In genomic region chr15:75641176-75641498, GRCh38 we compare ENCODE assay signal across 8 cellular contexts. TPM values are rescaled to one million over a fixed set of nuclear protein-coding genes. Genes with fewer than 3 reads are reported as not detected.
DNase-seq lines count a peak whose midpoint lies in the region; ATAC-seq, FAIRE-seq and TF ChIP-seq lines count a peak whose summit lies in the region.

No MANE protein-coding gene starts in this region.

- FAIRE-seq in GM12892 (lab: Jason Lieb, UNC): no peak

- no peaks in the 10 kb centered on the region for H3K27me3 Mint-ChIP-seq in activated T-cell treated with anti-CD3 and anti-CD28 coated beads, Interleukin-2, amount 50 U/mL, for 72 hours (ENCODE audit: low read depth)
- no peaks in the 10 kb centered on the region for H3K27me3 Mint-ChIP-seq in T-cell

- peak overlapping the region; percentile 96 for H3K4me3 Mint-ChIP-seq in activated T-cell treated with anti-CD3 and anti-CD28 coated beads, Interleukin-2, amount 50 U/mL, for 72 hours
- peak overlapping the region; percentile 91 to 93 (median 91) for H3K4me3 Mint-ChIP-seq in T-cell

- H3K9me3 Mint-ChIP-seq in activated T-cell treated with anti-CD3 and anti-CD28 coated beads, Interleukin-2, amount 50 U/mL, for 72 hours: no peaks in the 10 kb centered on the region
- H3K9me3 Mint-ChIP-seq in T-cell: no peaks in the 10 kb centered on the region

- H3K27ac Mint-ChIP-seq in activated T-cell treated with anti-CD3 and anti-CD28 coated beads, Interleukin-2, amount 50 U/mL, for 72 hours: peak overlapping the region; percentile 97
- peak overlapping the region; percentile 94 to 95 for H3K27ac Mint-ChIP-seq in T-cell

- no peak for ATAC-seq in activated T-cell treated with anti-CD3 and anti-CD28 coated beads, Interleukin-2, amount 50 U/mL, for 72 hours (replicated peaks in 1 of 2)
- ATAC-seq in T-cell (replicated peaks in 1 of 4): no peak

- H3K4me1 ChIP-seq in subcutaneous abdominal adipose tissue (ENCODE audit: control insufficient read depth in 5 of 5, insufficient read depth in 5 of 5, low read length in 5 of 5): peaks cover 13 to 44% (median 41%) of the 10 kb centered on the region in 5 donors

- H3K36me3 Mint-ChIP-seq in activated T-cell treated with anti-CD3 and anti-CD28 coated beads, Interleukin-2, amount 50 U/mL, for 72 hours (ENCODE audit: insufficient read depth in 2 of 2): peaks cover 3 to 11% of the 10 kb centered on the region in 2 donors
- peaks cover 9% of the 10 kb centered on the region for H3K36me3 Mint-ChIP-seq in T-cell

- H3K9ac ChIP-seq in subcutaneous abdominal adipose tissue (ENCODE audit: low read length in 5 of 5): peak overlapping the region in 1 of 5 donors; percentile 76

- POLR2A ChIA-PET in T-cell (lab: Charles Lee): no interaction called here

- peak overlapping the region; percentile 88 for H3K27ac ChIP-seq in subcutaneous abdominal adipose tissue (ENCODE audit: low read depth, low read length)

- no peaks in the 10 kb centered on the region for H3K36me3 ChIP-seq in subcutaneous abdominal adipose tissue (ENCODE audit: control insufficient read depth in 5 of 5, insufficient read depth in 5 of 5, low read length in 5 of 5)

- no peaks in the 10 kb centered on the region for H3K9me3 ChIP-seq in iPS-18c (ENCODE audit: control insufficient read depth, insufficient read depth, low read length)
- no peaks in the 10 kb centered on the region for H3K9me3 ChIP-seq in subcutaneous abdominal adipose tissue (ENCODE audit: control insufficient read depth in 5 of 5, low read length in 5 of 5)

- no peak for TF ChIP-seq POLR2A in GM12892 (IDR thresholded peaks at IDR 0.05; ENCODE audit: low read depth, low read length)

- H3K4me3 ChIP-seq in iPS-18c (ENCODE audit: insufficient read depth, low read depth, low read length): peak overlapping the region; percentile 92; the same call in 1 of the 2 replicates
- H3K4me3 ChIP-seq in subcutaneous abdominal adipose tissue (ENCODE audit: low read depth in 1 of 5, low read length in 5 of 5): no peak overlapping the region

- peaks cover 33% of the 10 kb centered on the region for H3K4me1 Mint-ChIP-seq in activated T-cell treated with anti-CD3 and anti-CD28 coated beads, Interleukin-2, amount 50 U/mL, for 72 hours (ENCODE audit: low read depth)
- H3K4me1 Mint-ChIP-seq in T-cell: peaks cover 36 to 50% (median 38%) of the 10 kb centered on the region in 3 donors

- CTCF ChIA-PET in T-cell (lab: Charles Lee): interaction anchor here (0.5 to 3.4 kb wide), 14 partner anchors 15 to 1259 kb away, joined by 3 to 28 read pairs (median 6); partner anchors contain the start of genes MAN2C1 (in 1 of the 2), SIN3A (in 1 of the 2) and SNUPN (in 1 of the 2)

- no peak for DNase-seq in activated T-cell treated with anti-CD3 and anti-CD28 coated beads, Interleukin-2, amount 50 U/mL, for 72 hours
- DNase-seq in activated T-cell treated with anti-CD3 and anti-CD28 coated beads, Interleukin-2, amount 50 U/mL, for 48 hours: no peak
- DNase-seq in T-cell (no peak), NCI-H2081 treated with DMSO at 0.1 percent for 48 hours (lab: John Stamatoyannopoulos, UW) (no peak), NCI-H69 (lab: John Stamatoyannopoulos, UW) (no peak), GM12892 (ENCODE audit: insufficient read length) (no peak)

- no peaks in the 10 kb centered on the region for H3K27me3 ChIP-seq in subcutaneous abdominal adipose tissue (ENCODE audit: control insufficient read depth in 5 of 5, insufficient read depth in 4 of 5, low read length in 5 of 5)

RNA-seq across cellular contexts. Expression of gene IMP3, which starts 1.1 kb away (rescaled TPM):
- total RNA-seq in activated T-cell treated with anti-CD3 and anti-CD28 coated beads, Interleukin-2, amount 50 U/mL, for 72 hours: 10 to 100 TPM; 57.5 to 61.0 TPM
- 10 to 100 TPM; 39.6 to 86.6 (median 81.8) TPM for total RNA-seq in T-cell
- 54.8 TPM for polyA plus RNA-seq in GM12892 (2012; ENCODE audit: missing spikeins)

RNA-seq across cellular contexts. Expression of gene SNX33, which starts 6.6 kb away (rescaled TPM):
- 1 to 10 TPM; 1.5 to 3.1 TPM for total RNA-seq in activated T-cell treated with anti-CD3 and anti-CD28 coated beads, Interleukin-2, amount 50 U/mL, for 72 hours
- total RNA-seq in T-cell: 1 to 10 TPM; 1.4 to 3.4 (median 2.5) TPM
- 0.49 TPM for polyA plus RNA-seq in GM12892 (2012; ENCODE audit: missing spikeins)

RNA-seq across cellular contexts. Expression of gene SNUPN, which starts 15.6 kb away (rescaled TPM):
- total RNA-seq in activated T-cell treated with anti-CD3 and anti-CD28 coated beads, Interleukin-2, amount 50 U/mL, for 72 hours: 10 to 100 TPM; 22.4 to 26.2 TPM
- total RNA-seq in T-cell: 10 to 100 TPM; 17.7 to 26.7 (median 20.8) TPM
- polyA plus RNA-seq in GM12892 (2012; ENCODE audit: missing spikeins): 25.7 TPM
